Comparison of ENCODE assay signal across 1 cellular context in genomic region chr2:96810783-96811192, GRCh38.
TF ChIP-seq lines count a peak whose summit lies in the region.

No MANE protein-coding gene starts in this region.

TF ChIP-seq in HepG2, 621 proteins besides CTCF, POLR2A, EP300 and RAD21 (continued from another document and continues in another):
- TF ChIP-seq PRDM4 (CRISPR knock-in tag; IDR thresholded peaks at IDR 0.05; ENCODE audit: borderline replicate concordance) (no peak), CREBL2 (CRISPR knock-in tag; IDR thresholded peaks at IDR 0.05; ENCODE audit: borderline replicate concordance) (no peak), ZNF615 (CRISPR knock-in tag; IDR thresholded peaks at IDR 0.05; ENCODE audit: borderline replicate concordance) (no peak), ZC3H13 (CRISPR knock-in tag; IDR thresholded peaks at IDR 0.05) (no peak), ZNF503 (CRISPR knock-in tag; IDR thresholded peaks at IDR 0.05) (no peak), ZNF691 (CRISPR knock-in tag; IDR thresholded peaks at IDR 0.05; ENCODE audit: borderline replicate concordance, low read depth) (0 out of 2 replicates have a peak, but pooled peaks have one; percentile 43), TAF1 (CRISPR knock-in tag; IDR thresholded peaks at IDR 0.05) (no peak), SIN3A (IDR thresholded peaks at IDR 0.05; ENCODE audit: borderline replicate concordance, low read depth, low read length) (no peak), ZGPAT (CRISPR knock-in tag; IDR thresholded peaks at IDR 0.05) (peak; percentile 39; the same call in 1 of the 2 replicates), PRPF4 (IDR thresholded peaks at IDR 0.05; ENCODE audit: low read depth, low read length, poor library complexity, severe bottlenecking) (no peak), ARID2 (CRISPR knock-in tag; IDR thresholded peaks at IDR 0.05; ENCODE audit: borderline replicate concordance) (no peak), MXI1 (IDR thresholded peaks at IDR 0.05; ENCODE audit: borderline replicate concordance, low read depth, low read length) (peak; percentile 30; the same call in 1 of the 3 replicates), NR2F2 (IDR thresholded peaks at IDR 0.05; ENCODE audit: borderline replicate concordance, low read depth) (no peak), ZC3H4 (CRISPR knock-in tag; IDR thresholded peaks at IDR 0.05; ENCODE audit: borderline replicate concordance) (no peak), ZNF510 (CRISPR knock-in tag; IDR thresholded peaks at IDR 0.05; ENCODE audit: low read depth) (no peak), HDAC1 (CRISPR knock-in tag; IDR thresholded peaks at IDR 0.05) (peak; percentile 52; the same call in 1 of the 2 replicates), TIGD3 (CRISPR knock-in tag; IDR thresholded peaks at IDR 0.05; ENCODE audit: borderline replicate concordance) (no peak), ZNF317 (CRISPR knock-in tag; IDR thresholded peaks at IDR 0.05) (0 out of 2 replicates have a peak, but pooled peaks have one; percentile 37), ZNF761 (CRISPR knock-in tag; conservative IDR thresholded peaks at IDR 0.05) (peak; percentile 99), CC2D1A (CRISPR knock-in tag; IDR thresholded peaks at IDR 0.05) (no peak), TBP (CRISPR knock-in tag; IDR thresholded peaks at IDR 0.05) (no peak), MAFG (CRISPR knock-in tag; IDR thresholded peaks at IDR 0.05) (no peak), GTF2F1 (IDR thresholded peaks at IDR 0.05; ENCODE audit: low read length) (no peak), ZNF274 (CRISPR knock-in tag; IDR thresholded peaks at IDR 0.05) (0 out of 2 replicates have a peak, but pooled peaks have one; percentile 41), ZBTB4 (CRISPR knock-in tag; IDR thresholded peaks at IDR 0.05; ENCODE audit: borderline replicate concordance) (0 out of 2 replicates have a peak, but pooled peaks have one; percentile 38), RXRB (CRISPR knock-in tag; IDR thresholded peaks at IDR 0.05; ENCODE audit: borderline replicate concordance) (no peak; the same call in 1 of the 2 replicates), BCL6 (CRISPR knock-in tag; IDR thresholded peaks at IDR 0.05) (peak; percentile 32; the same call in 1 of the 2 replicates), HNRNPL (IDR thresholded peaks at IDR 0.05; ENCODE audit: low read depth, low read length) (0 out of 2 replicates have a peak, but pooled peaks have one; percentile 52), ZZZ3 (CRISPR knock-in tag; IDR thresholded peaks at IDR 0.05; ENCODE audit: borderline replicate concordance) (0 out of 2 replicates have a peak, but pooled peaks have one; percentile 32), ZNF703 (CRISPR knock-in tag; IDR thresholded peaks at IDR 0.05; ENCODE audit: borderline replicate concordance) (no peak), ZNF644 (CRISPR knock-in tag; IDR thresholded peaks at IDR 0.05; ENCODE audit: low read depth) (peak; percentile 93), TARDBP (CRISPR knock-in tag; IDR thresholded peaks at IDR 0.05) (no peak), ZNF34 (CRISPR knock-in tag; IDR thresholded peaks at IDR 0.05; ENCODE audit: borderline replicate concordance) (no peak), PAXIP1 (CRISPR knock-in tag; conservative IDR thresholded peaks at IDR 0.05) (peak; percentile 73), ZNF225 (CRISPR knock-in tag; IDR thresholded peaks at IDR 0.05) (no peak; the same call in 1 of the 2 replicates), PHF21A (CRISPR knock-in tag; IDR thresholded peaks at IDR 0.05) (peak; percentile 82), ZFP1 (CRISPR knock-in tag; IDR thresholded peaks at IDR 0.05) (no peak), ZNF354B (CRISPR knock-in tag; IDR thresholded peaks at IDR 0.05) (no peak), HOXD1 (CRISPR knock-in tag; IDR thresholded peaks at IDR 0.05) (no peak), ZMYM3 (CRISPR knock-in tag; IDR thresholded peaks at IDR 0.05) (peak; percentile 77; the same call in 1 of the 2 replicates), IRF2 (CRISPR knock-in tag; IDR thresholded peaks at IDR 0.05) (0 out of 2 replicates have a peak, but pooled peaks have one; percentile 44), SMAD9 (CRISPR knock-in tag; IDR thresholded peaks at IDR 0.05) (no peak), ONECUT2 (CRISPR knock-in tag; IDR thresholded peaks at IDR 0.05) (no peak), GFI1 (CRISPR knock-in tag; IDR thresholded peaks at IDR 0.05; ENCODE audit: borderline replicate concordance) (no peak), POLR2AphosphoS5 (IDR thresholded peaks at IDR 0.05; ENCODE audit: low read depth, low read length) (no peak), MIXL1 (CRISPR knock-in tag; IDR thresholded peaks at IDR 0.05) (no peak), ARNTL (CRISPR knock-in tag; IDR thresholded peaks at IDR 0.05) (peak; percentile 81; the same call in 1 of the 2 replicates), ESRRA (CRISPR knock-in tag; IDR thresholded peaks at IDR 0.05; ENCODE audit: low read depth) (peak; percentile 82), NRL (CRISPR knock-in tag; IDR thresholded peaks at IDR 0.05; ENCODE audit: borderline replicate concordance) (peak; percentile 76; the same call in 1 of the 2 replicates), SRSF1 (optimal IDR thresholded peaks at IDR 0.05; ENCODE audit: low read depth, low read length) (peak; percentile 19), MTA1 (CRISPR knock-in tag; IDR thresholded peaks at IDR 0.05; ENCODE audit: borderline replicate concordance) (peak; percentile 69), ZNF331 (CRISPR knock-in tag; IDR thresholded peaks at IDR 0.05) (peak; percentile 54), HMGXB4 (CRISPR knock-in tag; IDR thresholded peaks at IDR 0.05; ENCODE audit: borderline replicate concordance in 1 of 2, low read depth in 1 of 2) (peak; percentile 19 to 49; a peak in 1 of 4 replicates)
